Comparison of ENCODE assay signal across 12 cellular contexts in genomic region chr4:138666366-138666765, GRCh38.
"Had no signal": no experiment of that assay in that cellular context is flagged by ENCODE, and none has a peak within 500 bp of the region (broad histone marks: within the 10 kb centered on the region; RNA-seq: fewer than 3 reads in every experiment).

No MANE protein-coding gene starts in this region.

- ATAC-seq: activated CD4-positive, alpha-beta T cell treated with anti-CD3 and anti-CD28 coated beads for 36 hours; activated T-cell treated with anti-CD3 and anti-CD28 coated beads, Interleukin-2, amount 50 U/mL, for 4 hours; gastroesophageal sphincter; left lobe of liver; naive thymus-derived CD8-positive, alpha-beta T cell; stimulated activated effector memory CD8-positive, alpha-beta T cell treated with anti-CD3 and anti-CD28 coated beads, Interleukin-12 subunit alpha, Interleukin-12 subunit beta, amount 100 ng/mL, for 72 hours had no signal

- H3K9me3 ChIP-seq: colonic mucosa, gastroesophageal sphincter had no signal

- H3K4me1 ChIP-seq: colonic mucosa, gastroesophageal sphincter had no signal

- FAIRE-seq: endometrium, islet of Langerhans had no signal

- H3K27me3 ChIP-seq: colonic mucosa, gastroesophageal sphincter had no signal

- H3K4me3 ChIP-seq: colonic mucosa, gastroesophageal sphincter had no signal

- H3K36me3 ChIP-seq: colonic mucosa, gastroesophageal sphincter had no signal

- H3K27ac ChIP-seq: colonic mucosa, gastroesophageal sphincter had no signal

- DNase-seq: activated CD4-positive, alpha-beta memory T cell treated with anti-CD3 and anti-CD28 coated beads, Interleukin-2, amount 10 ng/mL, durations not matched to agents 7 days and 5 days; activated CD4-positive, alpha-beta T cell treated with anti-CD3 and anti-CD28 coated beads for 36 hours; activated effector memory CD4-positive, alpha-beta T cell treated with Interleukin-2 at 50 U/mL for 16 hours; activated naive CD4-positive, alpha-beta T cell treated with anti-CD3 and anti-CD28 coated beads, Interleukin-2, amount 50 U/mL, for 16 hours; activated T-cell treated with anti-CD3 and anti-CD28 coated beads, Interleukin-2, amount 50 U/mL, for 4 hours; colonic mucosa; naive thymus-derived CD8-positive, alpha-beta T cell had no signal
